Comparison of ENCODE assay signal across 2 cellular contexts in genomic region chr18:50659091-50660003, GRCh38.
TF ChIP-seq lines count a peak whose summit lies in the region.

No MANE protein-coding gene starts in this region.

TF ChIP-seq in SK-N-SH treated with all-trans-retinoic acid at 6 μM for 48 hours, 23 proteins besides CTCF, POLR2A, EP300 and RAD21 (continued from another document):
- no peak for TF ChIP-seq SNAI2 (CRISPR knock-in tag; IDR thresholded peaks at IDR 0.05)
- no peak for TF ChIP-seq ARNTL (CRISPR knock-in tag; IDR thresholded peaks at IDR 0.05; ENCODE audit: borderline replicate concordance, low read depth)
- no peak for TF ChIP-seq OSR1 (CRISPR knock-in tag; IDR thresholded peaks at IDR 0.05)
- TF ChIP-seq PPARA (CRISPR knock-in tag; IDR thresholded peaks at IDR 0.05; ENCODE audit: borderline replicate concordance), result no peak
- TF ChIP-seq ZNF565 (CRISPR knock-in tag; conservative IDR thresholded peaks at IDR 0.05; ENCODE audit: low read depth), result no peak
- TF ChIP-seq, protein P1, sequence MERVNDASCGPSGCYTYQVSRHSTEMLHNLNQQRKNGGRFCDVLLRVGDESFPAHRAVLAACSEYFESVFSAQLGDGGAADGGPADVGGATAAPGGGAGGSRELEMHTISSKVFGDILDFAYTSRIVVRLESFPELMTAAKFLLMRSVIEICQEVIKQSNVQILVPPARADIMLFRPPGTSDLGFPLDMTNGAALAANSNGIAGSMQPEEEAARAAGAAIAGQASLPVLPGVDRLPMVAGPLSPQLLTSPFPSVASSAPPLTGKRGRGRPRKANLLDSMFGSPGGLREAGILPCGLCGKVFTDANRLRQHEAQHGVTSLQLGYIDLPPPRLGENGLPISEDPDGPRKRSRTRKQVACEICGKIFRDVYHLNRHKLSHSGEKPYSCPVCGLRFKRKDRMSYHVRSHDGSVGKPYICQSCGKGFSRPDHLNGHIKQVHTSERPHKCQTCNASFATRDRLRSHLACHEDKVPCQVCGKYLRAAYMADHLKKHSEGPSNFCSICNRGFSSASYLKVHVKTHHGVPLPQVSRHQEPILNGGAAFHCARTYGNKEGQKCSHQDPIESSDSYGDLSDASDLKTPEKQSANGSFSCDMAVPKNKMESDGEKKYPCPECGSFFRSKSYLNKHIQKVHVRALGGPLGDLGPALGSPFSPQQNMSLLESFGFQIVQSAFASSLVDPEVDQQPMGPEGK (CRISPR knock-in tag; IDR thresholded peaks at IDR 0.05; ENCODE audit: borderline replicate concordance), result no peak
- TF ChIP-seq ZC3H10 (CRISPR knock-in tag; IDR thresholded peaks at IDR 0.05), result no peak
- no peak for TF ChIP-seq ZNF8 (CRISPR knock-in tag; IDR thresholded peaks at IDR 0.05)
- TF ChIP-seq CSDC2 (CRISPR knock-in tag; IDR thresholded peaks at IDR 0.05), result no peak
- no peak for TF ChIP-seq ZFP3 (CRISPR knock-in tag; IDR thresholded peaks at IDR 0.05)
- TF ChIP-seq POU6F1 (CRISPR knock-in tag; IDR thresholded peaks at IDR 0.05; ENCODE audit: borderline replicate concordance, low read depth), result no peak
- TF ChIP-seq GLIS3 (CRISPR knock-in tag; IDR thresholded peaks at IDR 0.05), result no peak

TF ChIP-seq in SK-N-SH, 30 proteins besides CTCF, POLR2A, EP300 and RAD21 (continued from another document):
- no peak for TF ChIP-seq IRF3 (IDR thresholded peaks at IDR 0.05; ENCODE audit: low read depth, low read length)
TF ChIP-seq in SK-N-SH: peak in this region for 0.
